Comparison of ENCODE assay signal across 8 cellular contexts in the genomic region with DNA sequence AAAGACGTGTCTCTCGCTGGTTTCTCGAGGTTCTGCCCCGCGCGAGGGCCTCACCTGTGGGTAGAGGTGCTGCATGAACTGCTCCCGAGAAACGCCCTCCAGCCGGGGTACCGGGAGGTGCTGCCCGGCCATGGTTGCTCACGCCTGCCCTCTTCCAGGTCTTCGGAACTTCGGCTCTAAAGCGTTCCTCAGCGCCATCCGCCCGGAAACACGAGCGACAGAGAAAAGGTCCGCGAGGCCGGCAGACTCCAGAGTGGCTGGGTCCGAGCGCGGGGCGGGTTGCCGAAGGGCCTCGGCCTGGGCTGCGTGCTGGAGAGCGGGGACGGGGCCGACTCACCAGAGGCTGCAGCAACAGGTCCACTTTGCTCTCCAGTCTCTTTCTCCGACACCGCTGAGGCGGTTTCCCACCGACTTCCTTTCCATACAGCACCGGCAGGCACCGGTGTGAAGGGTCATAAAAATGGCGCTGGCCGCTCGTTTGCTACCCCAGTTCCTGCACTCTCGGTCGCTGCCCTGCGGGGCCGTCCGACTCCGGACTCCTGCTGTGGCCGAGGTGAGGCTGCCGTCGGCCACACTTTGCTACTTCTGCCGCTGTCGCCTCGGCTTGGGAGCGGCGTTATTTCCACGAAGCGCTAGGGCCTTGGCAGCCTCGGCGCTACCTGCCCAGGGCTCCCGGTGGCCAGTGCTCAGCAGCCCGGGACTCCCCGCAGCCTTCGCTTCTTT. TPM values are rescaled to one million over a fixed set of nuclear protein-coding genes. Genes with fewer than 3 reads are reported as not detected.
A peak's percentile ranks its signal among the peaks of the same experiment; 100 is the strongest.
DNase-seq lines count a peak whose midpoint lies in the region; ATAC-seq and TF ChIP-seq lines count a peak whose summit lies in the region.

A gene with protein sequence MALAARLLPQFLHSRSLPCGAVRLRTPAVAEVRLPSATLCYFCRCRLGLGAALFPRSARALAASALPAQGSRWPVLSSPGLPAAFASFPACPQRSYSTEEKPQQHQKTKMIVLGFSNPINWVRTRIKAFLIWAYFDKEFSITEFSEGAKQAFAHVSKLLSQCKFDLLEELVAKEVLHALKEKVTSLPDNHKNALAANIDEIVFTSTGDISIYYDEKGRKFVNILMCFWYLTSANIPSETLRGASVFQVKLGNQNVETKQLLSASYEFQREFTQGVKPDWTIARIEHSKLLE (plus strand): TSS at position 244 of the 723 bp plus-strand sequence. CDS start 217 bp downstream, at position 461.
A gene with protein sequence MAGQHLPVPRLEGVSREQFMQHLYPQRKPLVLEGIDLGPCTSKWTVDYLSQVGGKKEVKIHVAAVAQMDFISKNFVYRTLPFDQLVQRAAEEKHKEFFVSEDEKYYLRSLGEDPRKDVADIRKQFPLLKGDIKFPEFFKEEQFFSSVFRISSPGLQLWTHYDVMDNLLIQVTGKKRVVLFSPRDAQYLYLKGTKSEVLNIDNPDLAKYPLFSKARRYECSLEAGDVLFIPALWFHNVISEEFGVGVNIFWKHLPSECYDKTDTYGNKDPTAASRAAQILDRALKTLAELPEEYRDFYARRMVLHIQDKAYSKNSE (minus strand): TSS at position 153 of the 723 bp plus-strand sequence. CDS start 21 bp downstream, at position 132.

- intact Hi-C loops in uterus (cut with DNase I; ENCODE audit: low total_unique reads): no loop called here

- H3K4me1 Mint-ChIP-seq in T-helper 17 cell: peaks cover 34% of the 10 kb centered on the region

- H3K27ac ChIP-seq in angular gyrus (ENCODE audit: low read depth, low read length) (peak within 1 kb of the TSS; percentile 87), right atrium auricular region (peak within 1 kb of the TSS; percentile 90 to 92), uterus (peak within 1 kb of the TSS; percentile 78 to 87)

- no peaks in the 10 kb centered on the region for H3K36me3 Mint-ChIP-seq in T-helper 17 cell (ENCODE audit: low read depth)

- H3K27ac Mint-ChIP-seq in T-helper 17 cell: peak within 1 kb of the TSS; percentile 100

- TF ChIP-seq CTCF in right atrium auricular region (IDR thresholded peaks at IDR 0.05) (peak in 1 of 2 donors; percentile 48), uterus (IDR thresholded peaks at IDR 0.05) (peak; percentile 3 to 42 (median 22))

- H3K4me1 ChIP-seq in right atrium auricular region (peaks cover 0 to 41% of the 10 kb centered on the region in 2 donors), uterus (peaks cover 0 to 11% of the 10 kb centered on the region in 2 donors)

- H3K4me3 Mint-ChIP-seq in T-helper 17 cell: peak within 1 kb of the TSS; percentile 99

- peak within 1 kb of the TSS; percentile 88 to 91 for H3K4me3 ChIP-seq in right atrium auricular region
- peak within 1 kb of the TSS; percentile 73 to 77 for H3K4me3 ChIP-seq in uterus

- H3K36me3 ChIP-seq in right atrium auricular region (peaks cover 7% of the 10 kb centered on the region), uterus (no peaks in the 10 kb centered on the region)

- ATAC-seq in GM18499 (IDR thresholded peaks at IDR 0.05; ENCODE audit: insufficient read depth, unreplicated experiment) (peak; percentile 74), HG02885 (IDR thresholded peaks at IDR 0.05; ENCODE audit: poor library complexity, unreplicated experiment) (peak; percentile 82), T-helper 17 cell (peak; percentile 91)

- H3K9me3 ChIP-seq in T-helper 17 cell (ENCODE audit: control insufficient read depth, low read length, poor library complexity, severe bottlenecking) (no peaks in the 10 kb centered on the region), right atrium auricular region (no peaks in the 10 kb centered on the region), uterus (no peaks in the 10 kb centered on the region)

- H3K27me3 Mint-ChIP-seq in T-helper 17 cell: no peaks in the 10 kb centered on the region

- TF ChIP-seq POLR2A in uterus (IDR thresholded peaks at IDR 0.05): peak in 1 of 2 donors; percentile 57

- DNase-seq in NCI-H1694 (lab: John Stamatoyannopoulos, UW): peak; percentile 47
- peak; percentile 64 to 68 (median 66) for DNase-seq in T-helper 17 cell
- DNase-seq in right atrium auricular region (ENCODE audit: low spot score): peak; percentile 82
- peak; percentile 49 for DNase-seq in pulmonary artery endothelial cell (ENCODE audit: low read depth, low spot score)
- peak; percentile 67 to 76 for DNase-seq in uterus

- H3K27me3 ChIP-seq in right atrium auricular region (no peaks in the 10 kb centered on the region), uterus (no peaks in the 10 kb centered on the region)

RNA-seq across cellular contexts. Expression of the first gene that starts in this region (rescaled TPM):
- total RNA-seq in T-helper 17 cell (10 to 100 TPM; 19.8 to 29.4 TPM), right atrium auricular region (10 to 100 TPM; 11.0 to 18.2 TPM), pulmonary artery endothelial cell (27.1 and 30.3 TPM in 2 replicates), uterus (10 to 100 TPM; 14.9 to 44.1 (median 16.4) TPM)

RNA-seq across cellular contexts. Expression of the second gene that starts in this region (rescaled TPM):
- total RNA-seq in T-helper 17 cell: 10 to 100 TPM in 1 of 2 donors, 1 to 10 TPM in 1; 9.4 to 15.7 TPM
- 1 to 10 TPM; 1.9 to 3.3 TPM for total RNA-seq in right atrium auricular region
- total RNA-seq in pulmonary artery endothelial cell: 4.8 and 6.8 TPM in 2 replicates
- 10 to 100 TPM in 1 of 4 donors, 1 to 10 TPM in 3; 2.8 to 18.5 (median 7.8) TPM for total RNA-seq in uterus

Comparison
In these comparisons a context has a peak if more than half of its experiments do, and no peak if none do; other contexts are left out.
1. Peak in every context shown above with its lines: DNase-seq, ATAC-seq, H3K4me3 ChIP-seq and H3K27ac ChIP-seq.